Comparison of ENCODE assay signal across 18 cellular contexts in the genomic region with DNA sequence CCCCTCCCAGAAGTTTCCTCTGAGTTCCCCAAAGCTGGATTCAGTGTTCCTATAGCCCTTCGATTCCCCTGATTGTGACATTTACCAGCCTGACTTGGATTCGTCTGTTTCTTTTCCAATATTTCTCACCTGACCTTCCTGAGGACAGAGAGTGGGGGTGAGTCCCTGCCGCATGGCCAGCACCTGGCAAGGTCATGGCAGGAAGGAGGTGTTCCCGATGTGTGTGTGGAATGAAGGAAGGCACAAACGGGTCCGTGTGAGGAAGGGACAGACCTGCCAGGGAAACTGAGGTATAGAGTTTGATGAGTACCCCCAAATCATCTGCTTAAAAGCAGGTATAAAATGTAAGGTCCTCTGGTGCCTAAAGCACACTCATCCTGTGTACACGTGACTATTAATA. TPM values are rescaled to one million over a fixed set of nuclear protein-coding genes. Genes with fewer than 3 reads are reported as not detected.
A peak's percentile ranks its signal among the peaks of the same experiment; 100 is the strongest.
DNase-seq lines count a peak whose midpoint lies in the region; FAIRE-seq and TF ChIP-seq lines count a peak whose summit lies in the region.
"Had no signal": no experiment of that assay in that cellular context is flagged by ENCODE, and none has a peak within 500 bp of the region (broad histone marks: within the 10 kb centered on the region; RNA-seq: fewer than 3 reads in every experiment).

No MANE protein-coding gene starts in this region.

- H3K36me3 ChIP-seq in ascending aorta (peaks cover 0 to 2% of the 10 kb centered on the region in 2 donors), endothelial cell of umbilical vein (ENCODE audit: control insufficient read depth in 2 of 2, extremely low read depth in 1 of 2, insufficient read depth in 2 of 2, low read length in 2 of 2) (peaks cover 0 to 7% of the 10 kb centered on the region in 2 experiments), muscle layer of duodenum (ENCODE audit: control insufficient read depth in 1 of 2, insufficient read depth in 2 of 2, low read length in 2 of 2) (no peaks in the 10 kb centered on the region), thyroid gland (no peaks in the 10 kb centered on the region)
- H3K36me3 ChIP-seq: BLaER1 treated with 17β-estradiol and CSF1 and Interleukin-3, amounts not matched to agents 10 nM and 100 nM; neutrophil; suprapubic skin had no signal

- DNase-seq in ascending aorta (ENCODE audit: low spot score in 2 of 2) = no peak
- no peak for DNase-seq in endothelial cell of umbilical vein (ENCODE audit: low read depth, low spot score)
- DNase-seq in thyroid gland = no peak
- DNase-seq in caudate nucleus (lab: John Stamatoyannopoulos, UW) = no peak
- no peak for DNase-seq in AML-193 (lab: John Stamatoyannopoulos, UW)
- DNase-seq in cortex of kidney (lab: John Stamatoyannopoulos, UW) = no peak
- DNase-seq in activated naive CD4-positive, alpha-beta T cell treated with Interleukin-2 at 50 U/mL for 16 hours = no peak
- DNase-seq: islet precursor cell; midbrain; NCI-H1930; NK-92 treated with Interleukin-12 subunit alpha and Interleukin-12 subunit beta, amount 100 ng/mL, for 24 hours; SHP77 treated with DMSO at 0.1 percent for 48 hours; stimulated activated CD4-positive, alpha-beta T cell treated with anti-CD3 and anti-CD28 coated beads, Interleukin-4, amount 100 ng/mL, for 1 hour had no signal

- dilution Hi-C loops in endothelial cell of umbilical vein (cut with MboI; ENCODE audit: extremely low pct_ligation_motif_present, low sequenced_read_pairs) = no loop called here

- 86 to 90% methylated on average over 7 of the region's 7 CpGs for WGBS in thyroid gland, 2 donors

- TF ChIP-seq POLR2A in endothelial cell of umbilical vein (IDR thresholded peaks at IDR 0.05; ENCODE audit: low read depth, low read length) = no peak
- TF ChIP-seq POLR2A in thyroid gland (IDR thresholded peaks at IDR 0.05) = no peak

- no TSS peak for BruUV-seq in endothelial cell of umbilical vein (replicated peaks; lab: Mats Ljungman, UMichigan)

- POLR2A ChIA-PET in endothelial cell of umbilical vein (lab: Charles Lee) = no interaction called here

- H3K4me1 ChIP-seq in ascending aorta (peaks cover 20 to 39% of the 10 kb centered on the region in 2 donors), endothelial cell of umbilical vein (ENCODE audit: control insufficient read depth, extremely low read depth, insufficient read depth, low read length) (peaks cover 59% of the 10 kb centered on the region), muscle layer of duodenum (ENCODE audit: control insufficient read depth in 1 of 2, insufficient read depth in 2 of 2, low read length in 2 of 2) (peaks cover 13 to 46% of the 10 kb centered on the region in 2 donors), thyroid gland (peaks cover 30 to 64% of the 10 kb centered on the region in 2 donors)

- H3K4me2 ChIP-seq in endothelial cell of umbilical vein (ENCODE audit: insufficient read depth, low read length) = peak overlapping the region; percentile 79

- H2AFZ ChIP-seq in endothelial cell of umbilical vein (ENCODE audit: low read depth, low read length) = no peak overlapping the region

- intact Hi-C loops in ascending aorta (cut with DNase I) (loop anchor here (5.0 kb wide), 1 partner anchor 36 kb away; no protein-coding TSS in a partner anchor), endothelial cell of umbilical vein (cut with micrococcal nuclease) (no loop called here), thyroid gland (cut with DNase I) (no loop called here)

- H3K4me3 ChIP-seq in ascending aorta = peak overlapping the region; percentile 84
- H3K4me3 ChIP-seq in endothelial cell of umbilical vein (replicated peaks in 1 of 3; ENCODE audit: insufficient read depth in 1 of 3, low read depth in 1 of 3, low read length in 3 of 3) = no peak overlapping the region
- peak overlapping the region; percentile 11 to 91 for H3K4me3 ChIP-seq in muscle layer of duodenum (ENCODE audit: low read depth in 1 of 2, low read length in 2 of 2)
- H3K4me3 ChIP-seq in thyroid gland (replicated peaks in 1 of 3) = no peak overlapping the region
- H3K4me3 ChIP-seq: BLaER1 treated with 17β-estradiol and CSF1 and Interleukin-3, amounts not matched to agents 10 nM and 100 nM had no signal

- H3K9ac ChIP-seq in endothelial cell of umbilical vein (replicated peaks; ENCODE audit: extremely low read depth, insufficient read depth, low read length) = no peak overlapping the region
- H3K9ac ChIP-seq: BLaER1 treated with 17β-estradiol and CSF1 and Interleukin-3, amounts not matched to agents 10 nM and 100 nM had no signal

- no peaks in the 10 kb centered on the region for H3K9me1 ChIP-seq in endothelial cell of umbilical vein (replicated peaks; ENCODE audit: control insufficient read depth, extremely low read depth, insufficient read depth, low read length)

- peak overlapping the region; percentile 95 to 99 for H3K27ac ChIP-seq in ascending aorta
- H3K27ac ChIP-seq in endothelial cell of umbilical vein (ENCODE audit: insufficient read depth, low read depth, low read length) = no peak overlapping the region
- H3K27ac ChIP-seq in muscle layer of duodenum (ENCODE audit: low read length) = peak overlapping the region; percentile 82
- H3K27ac ChIP-seq in thyroid gland = peak overlapping the region in 2 of 3 donors; percentile 93 to 99
- no peak overlapping the region for H3K27ac ChIP-seq in caudate nucleus (ENCODE audit: low read depth, low read length)
- H3K27ac ChIP-seq: BLaER1 treated with 17β-estradiol and CSF1 and Interleukin-3, amounts not matched to agents 10 nM and 100 nM; neutrophil; suprapubic skin had no signal

- H3K9me3 ChIP-seq in ascending aorta (no peaks in the 10 kb centered on the region), endothelial cell of umbilical vein (replicated peaks; ENCODE audit: control insufficient read depth, insufficient read depth, low read length) (no peaks in the 10 kb centered on the region), muscle layer of duodenum (ENCODE audit: control insufficient read depth in 1 of 2, low read length in 2 of 2) (no peaks in the 10 kb centered on the region), thyroid gland (no peaks in the 10 kb centered on the region)
- H3K9me3 ChIP-seq: neutrophil, suprapubic skin had no signal

- no peak for FAIRE-seq in endothelial cell of umbilical vein (lab: Jason Lieb, UNC)

- H3K27me3 ChIP-seq in ascending aorta = no peaks in the 10 kb centered on the region
- H3K27me3 ChIP-seq in endothelial cell of umbilical vein (ENCODE audit: control insufficient read depth in 2 of 2, insufficient read depth in 2 of 2, low read length in 2 of 2) = no peaks in the 10 kb centered on the region
- no peaks in the 10 kb centered on the region for H3K27me3 ChIP-seq in muscle layer of duodenum (ENCODE audit: low read depth, low read length)
- no peaks in the 10 kb centered on the region for H3K27me3 ChIP-seq in thyroid gland

- peaks cover 76% of the 10 kb centered on the region for H3K79me2 ChIP-seq in endothelial cell of umbilical vein (ENCODE audit: control insufficient read depth, insufficient read depth, low read length)

- no peak for TF ChIP-seq CTCF in ascending aorta (IDR thresholded peaks at IDR 0.05)
- TF ChIP-seq CTCF in endothelial cell of umbilical vein (IDR thresholded peaks at IDR 0.05; ENCODE audit: extremely low read depth in 1 of 2, insufficient read depth in 1 of 2, low read depth in 1 of 2, low read length in 2 of 2) = no peak
- TF ChIP-seq CTCF in thyroid gland (IDR thresholded peaks at IDR 0.05) = no peak

- CTCF ChIA-PET in endothelial cell of umbilical vein (lab: Charles Lee) = interaction anchor here (1.4 to 4.0 kb wide), 3 partner anchors 9 to 57 kb away, joined by 3 to 42 read pairs (median 5); no protein-coding TSS in a partner anchor

- H4K20me1 ChIP-seq in endothelial cell of umbilical vein (replicated peaks; ENCODE audit: control insufficient read depth, extremely low read depth, insufficient read depth, low read length) = peaks cover 6% of the 10 kb centered on the region

TF ChIP-seq in endothelial cell of umbilical vein, 7 proteins besides CTCF, POLR2A, EP300 and RAD21:
- TF ChIP-seq EZH2 (IDR thresholded peaks at IDR 0.05; ENCODE audit: borderline replicate concordance, low read depth, low read length, severe bottlenecking) = no peak
- TF ChIP-seq, protein P1, sequence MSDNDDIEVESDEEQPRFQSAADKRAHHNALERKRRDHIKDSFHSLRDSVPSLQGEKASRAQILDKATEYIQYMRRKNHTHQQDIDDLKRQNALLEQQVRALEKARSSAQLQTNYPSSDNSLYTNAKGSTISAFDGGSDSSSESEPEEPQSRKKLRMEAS (IDR thresholded peaks at IDR 0.05; ENCODE audit: insufficient read depth, insufficient read length) = no peak
- TF ChIP-seq JUN (IDR thresholded peaks at IDR 0.05; ENCODE audit: borderline replicate concordance, insufficient read depth, insufficient read length, low read depth) = no peak
- no peak for TF ChIP-seq FOS (IDR thresholded peaks at IDR 0.05; ENCODE audit: borderline replicate concordance, insufficient read depth, low read length)
- no peak for TF ChIP-seq MYC (IDR thresholded peaks at IDR 0.05; ENCODE audit: low read depth, low read length)
- TF ChIP-seq POLR2AphosphoS5 (IDR thresholded peaks at IDR 0.05; ENCODE audit: insufficient read depth, low read depth, low read length) = no peak

RNA-seq across cellular contexts. Expression of gene COL4A1, which starts 3.3 kb away (rescaled TPM):
- total RNA-seq in ascending aorta = 756 TPM
- total RNA-seq in endothelial cell of umbilical vein = 1,119 and 1,341 TPM in 2 replicates
- polyA plus RNA-seq in endothelial cell of umbilical vein = 379 and 384 TPM in 2 replicates
- polyA plus RNA-seq in endothelial cell of umbilical vein (2011; cell fraction: cytosol; rRNA removed) = 305 and 353 TPM in 2 replicates
- polyA plus RNA-seq in endothelial cell of umbilical vein (2011; cell fraction: nucleus; rRNA removed) = 509 and 510 TPM in 2 replicates
- polyA plus RNA-seq in endothelial cell of umbilical vein (2012) = 493 and 639 TPM in 2 replicates
- polyA minus RNA-seq in endothelial cell of umbilical vein = 611 and 680 TPM in 2 replicates
- 2.3 TPM for polyA minus RNA-seq in endothelial cell of umbilical vein (2011; cell fraction: cytosol; rRNA and poly(A)+ RNA removed)
- polyA minus RNA-seq in endothelial cell of umbilical vein (2011; cell fraction: nucleus; rRNA and poly(A)+ RNA removed) = 490 and 493 TPM in 2 replicates
- 100 to 1,000 TPM in 2 of 4 donors, 10 to 100 TPM in 2; 71.3 to 161 (median 112) TPM for total RNA-seq in thyroid gland
- total RNA-seq: activated T-helper 17 cell treated with anti-CD3 and anti-CD28 coated beads, Interleukin-2, amount 50 U/mL, for 72 hours had no signal

RNA-seq across cellular contexts. Expression of gene COL4A2, which starts 3.4 kb away (rescaled TPM):
- 1,227 TPM for total RNA-seq in ascending aorta
- 792 and 935 TPM in 2 replicates for total RNA-seq in endothelial cell of umbilical vein
- 940 and 1,366 TPM in 2 replicates for polyA plus RNA-seq in endothelial cell of umbilical vein
- 563 and 570 TPM in 2 replicates for polyA plus RNA-seq in endothelial cell of umbilical vein (2011; cell fraction: cytosol; rRNA removed)
- polyA plus RNA-seq in endothelial cell of umbilical vein (2011; cell fraction: nucleus; rRNA removed) = 716 and 1,073 TPM in 2 replicates
- 398 and 736 TPM in 2 replicates for polyA plus RNA-seq in endothelial cell of umbilical vein (2012)
- polyA minus RNA-seq in endothelial cell of umbilical vein = 769 and 809 TPM in 2 replicates
- polyA minus RNA-seq in endothelial cell of umbilical vein (2011; cell fraction: cytosol; rRNA and poly(A)+ RNA removed) = 4.8 TPM
- 669 and 809 TPM in 2 replicates for polyA minus RNA-seq in endothelial cell of umbilical vein (2011; cell fraction: nucleus; rRNA and poly(A)+ RNA removed)
- total RNA-seq in thyroid gland = 100 to 1,000 TPM in 3 of 4 donors, 10 to 100 TPM in 1; 97.6 to 193 (median 131) TPM

Comparison
In these comparisons a context has a peak if more than half of its experiments do, and no peak if none do; other contexts are left out.
1. H3K27ac ChIP-seq: peak in ascending aorta (2 of 2), muscle layer of duodenum (single experiment) and thyroid gland (2 of 3); none in endothelial cell of umbilical vein (single experiment) and caudate nucleus (single experiment).
2. H3K4me3 ChIP-seq: peak in ascending aorta (2 of 2) and muscle layer of duodenum (2 of 2); none in endothelial cell of umbilical vein (0 of 3) and thyroid gland (0 of 3).